20 cellular contexts compared by ENCODE assay signal in the genomic region with DNA sequence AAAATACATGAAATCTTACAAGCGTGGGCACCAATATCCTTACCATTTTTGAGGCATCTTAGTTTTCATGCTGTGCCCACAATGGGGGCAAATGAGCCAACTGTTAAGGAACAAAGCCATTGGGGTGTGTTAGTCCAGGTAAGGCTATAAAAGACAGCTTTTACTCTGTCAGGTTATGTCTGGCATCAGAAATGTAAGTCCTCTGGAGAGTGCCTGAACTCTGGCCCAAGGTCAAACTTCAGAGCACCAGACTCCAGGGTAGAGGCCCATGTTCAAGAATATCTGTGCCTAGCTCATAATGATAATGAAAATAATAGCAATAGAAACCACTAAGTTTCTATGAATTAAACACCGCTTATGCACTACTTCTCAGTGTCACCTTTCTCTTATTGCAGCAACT.
DNase-seq lines count a peak whose midpoint lies in the region; ATAC-seq and TF ChIP-seq lines count a peak whose summit lies in the region.
"Had no signal": no experiment of that assay in that cellular context is flagged by ENCODE, and none has a peak within 500 bp of the region (broad histone marks: within the 10 kb centered on the region; RNA-seq: fewer than 3 reads in every experiment).

No MANE protein-coding gene starts in this region.

- H3K4me2 ChIP-seq in osteoblast (ENCODE audit: insufficient read depth, low read length): no peak overlapping the region
- H3K4me2 ChIP-seq: BLaER1 treated with 17β-estradiol and CSF1 and Interleukin-3, amounts not matched to agents 10 nM and 100 nM; PC-9 had no signal

- H3K27ac ChIP-seq in osteoblast (ENCODE audit: low read depth, low read length): no peak overlapping the region
- H3K27ac ChIP-seq: BLaER1 treated with 17β-estradiol and CSF1 and Interleukin-3, amounts not matched to agents 10 nM and 100 nM; HL-60; PC-9; SJSA1 had no signal

- no peaks in the 10 kb centered on the region for H4K20me1 ChIP-seq in osteoblast (ENCODE audit: insufficient read depth, low read length)
- H4K20me1 ChIP-seq: BLaER1 treated with 17β-estradiol and CSF1 and Interleukin-3, amounts not matched to agents 10 nM and 100 nM had no signal

- DNase-seq in activated naive CD8-positive, alpha-beta T cell treated with anti-CD3 and anti-CD28 coated beads, Interleukin-2, amount 50 U/mL, for 24 hours: no peak
- no peak for DNase-seq in activated naive CD8-positive, alpha-beta T cell treated with anti-CD3 and anti-CD28 coated beads for 36 hours
- no peak for DNase-seq in endothelial cell (ENCODE audit: low spot score)
- DNase-seq in osteoblast (ENCODE audit: insufficient read length, low spot score, missing footprints): peak; percentile 76
- no peak for DNase-seq in NCI-H226
- DNase-seq in middle frontal gyrus (ENCODE audit: extremely low spot score, low spot score): no peak
- DNase-seq: AML-193; CD4-positive, alpha-beta T cell; GDM1; HCEC 1CT; NCI-H1048; NCI-H1694; NCI-H2029 treated with DMSO at 0.1 percent for 48 hours; NCI-H526 treated with DMSO at 0.1 percent for 48 hours; PC-9 had no signal

- peaks cover 15% of the 10 kb centered on the region for H3K4me1 Mint-ChIP-seq in activated naive CD8-positive, alpha-beta T cell treated with anti-CD3 and anti-CD28 coated beads, Interleukin-2, amount 50 U/mL, for 24 hours
- H3K4me1 Mint-ChIP-seq in activated naive CD8-positive, alpha-beta T cell treated with anti-CD3 and anti-CD28 coated beads for 36 hours: peaks cover 11% of the 10 kb centered on the region
- peaks cover 21% of the 10 kb centered on the region for H3K4me1 Mint-ChIP-seq in endothelial cell (ENCODE audit: unreplicated experiment)

- H3K4me1 ChIP-seq in osteoblast (ENCODE audit: insufficient read depth, low read length): no peaks in the 10 kb centered on the region
- H3K4me1 ChIP-seq: SJSA1 had no signal

- peaks cover 5% of the 10 kb centered on the region for H3K27me3 Mint-ChIP-seq in activated naive CD8-positive, alpha-beta T cell treated with anti-CD3 and anti-CD28 coated beads, Interleukin-2, amount 50 U/mL, for 24 hours
- H3K27me3 Mint-ChIP-seq in activated naive CD8-positive, alpha-beta T cell treated with anti-CD3 and anti-CD28 coated beads for 36 hours: no peaks in the 10 kb centered on the region
- peaks cover 13% of the 10 kb centered on the region for H3K27me3 Mint-ChIP-seq in endothelial cell (ENCODE audit: unreplicated experiment)

- peaks cover 9% of the 10 kb centered on the region for H3K9me3 Mint-ChIP-seq in activated naive CD8-positive, alpha-beta T cell treated with anti-CD3 and anti-CD28 coated beads, Interleukin-2, amount 50 U/mL, for 24 hours
- H3K9me3 Mint-ChIP-seq in activated naive CD8-positive, alpha-beta T cell treated with anti-CD3 and anti-CD28 coated beads for 36 hours: peaks cover 6% of the 10 kb centered on the region
- no peaks in the 10 kb centered on the region for H3K9me3 Mint-ChIP-seq in endothelial cell (ENCODE audit: unreplicated experiment)
- H3K9me3 Mint-ChIP-seq: CD4-positive, alpha-beta T cell had no signal

- H2AFZ ChIP-seq in osteoblast (ENCODE audit: low read length): no peak overlapping the region
- H2AFZ ChIP-seq: PC-9 had no signal

- H3K4me3 Mint-ChIP-seq in activated naive CD8-positive, alpha-beta T cell treated with anti-CD3 and anti-CD28 coated beads, Interleukin-2, amount 50 U/mL, for 24 hours: no peak overlapping the region
- no peak overlapping the region for H3K4me3 Mint-ChIP-seq in activated naive CD8-positive, alpha-beta T cell treated with anti-CD3 and anti-CD28 coated beads for 36 hours
- H3K4me3 Mint-ChIP-seq in endothelial cell (ENCODE audit: unreplicated experiment): no peak overlapping the region
- H3K4me3 Mint-ChIP-seq: CD4-positive, alpha-beta T cell had no signal

- no peaks in the 10 kb centered on the region for H3K36me3 Mint-ChIP-seq in activated naive CD8-positive, alpha-beta T cell treated with anti-CD3 and anti-CD28 coated beads, Interleukin-2, amount 50 U/mL, for 24 hours (ENCODE audit: low read depth)
- peaks cover 1% of the 10 kb centered on the region for H3K36me3 Mint-ChIP-seq in activated naive CD8-positive, alpha-beta T cell treated with anti-CD3 and anti-CD28 coated beads for 36 hours
- peaks cover 10% of the 10 kb centered on the region for H3K36me3 Mint-ChIP-seq in endothelial cell (ENCODE audit: low read depth, unreplicated experiment)

- no peaks in the 10 kb centered on the region for H3K9me3 ChIP-seq in osteoblast (ENCODE audit: low read depth, low read length)
- H3K9me3 ChIP-seq: BLaER1 treated with 17β-estradiol and CSF1 and Interleukin-3, amounts not matched to agents 10 nM and 100 nM; SJSA1 had no signal

- no peaks in the 10 kb centered on the region for H3K79me2 ChIP-seq in osteoblast (ENCODE audit: insufficient read depth, low read length)

- peak overlapping the region; percentile 52 for H3K27ac Mint-ChIP-seq in activated naive CD8-positive, alpha-beta T cell treated with anti-CD3 and anti-CD28 coated beads, Interleukin-2, amount 50 U/mL, for 24 hours
- H3K27ac Mint-ChIP-seq in activated naive CD8-positive, alpha-beta T cell treated with anti-CD3 and anti-CD28 coated beads for 36 hours: no peak overlapping the region
- H3K27ac Mint-ChIP-seq in endothelial cell (ENCODE audit: unreplicated experiment): peak overlapping the region; percentile 76
- H3K27ac Mint-ChIP-seq: CD4-positive, alpha-beta T cell had no signal

- no peak for TF ChIP-seq CTCF in endothelial cell (IDR thresholded peaks at IDR 0.05; ENCODE audit: unreplicated experiment)
- TF ChIP-seq CTCF in osteoblast (IDR thresholded peaks at IDR 0.05; ENCODE audit: extremely low read depth, low read depth, low read length): no peak

- H3K36me3 ChIP-seq in osteoblast (ENCODE audit: insufficient read depth, low read length): no peaks in the 10 kb centered on the region
- H3K36me3 ChIP-seq: BLaER1 treated with 17β-estradiol and CSF1 and Interleukin-3, amounts not matched to agents 10 nM and 100 nM; SJSA1 had no signal

- ATAC-seq in activated naive CD8-positive, alpha-beta T cell treated with anti-CD3 and anti-CD28 coated beads, Interleukin-2, amount 50 U/mL, for 24 hours: no peak
- ATAC-seq in HG03432 (IDR thresholded peaks at IDR 0.05; ENCODE audit: unreplicated experiment): no peak
- ATAC-seq: Right ventricle myocardium inferior had no signal

- no peak overlapping the region for H3K4me3 ChIP-seq in osteoblast (ENCODE audit: insufficient read depth, low read length)
- H3K4me3 ChIP-seq: BLaER1 treated with 17β-estradiol and CSF1 and Interleukin-3, amounts not matched to agents 10 nM and 100 nM; PC-9; SJSA1 had no signal

- H3K27me3 ChIP-seq in osteoblast (ENCODE audit: insufficient read depth, low read length): peaks cover 22% of the 10 kb centered on the region
- H3K27me3 ChIP-seq: BLaER1 treated with 17β-estradiol and CSF1 and Interleukin-3, amounts not matched to agents 10 nM and 100 nM; SJSA1 had no signal
